ENCODE assay signal across 15 cellular contexts in the genomic region with DNA sequence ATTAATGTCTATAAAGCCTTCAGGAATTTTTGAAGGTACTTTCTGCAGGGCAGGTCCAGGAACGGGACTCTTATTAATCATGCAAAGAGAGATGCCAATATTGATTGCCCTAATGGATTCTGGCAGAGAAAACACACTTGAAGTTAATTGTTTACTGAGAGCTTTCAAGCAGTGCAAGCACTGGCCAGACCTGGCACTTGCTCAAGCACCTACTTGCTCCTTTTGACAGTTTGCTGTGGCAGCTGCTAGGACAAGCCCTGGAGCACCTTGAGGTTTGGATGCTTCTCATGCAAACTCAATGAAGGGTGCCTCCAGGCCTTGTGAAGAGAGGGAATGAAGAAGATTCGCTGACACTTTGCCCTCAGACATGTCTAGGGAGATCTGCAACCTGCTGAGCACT.
DNase-seq lines count a peak whose midpoint lies in the region; ATAC-seq, FAIRE-seq and TF ChIP-seq lines count a peak whose summit lies in the region.
"Had no signal": no experiment of that assay in that cellular context is flagged by ENCODE, and none has a peak within 500 bp of the region (broad histone marks: within the 10 kb centered on the region; RNA-seq: fewer than 3 reads in every experiment).

No MANE protein-coding gene starts in this region.

- H4K8ac ChIP-seq in trophoblast cell (ENCODE audit: low read depth, low read length) = no peak overlapping the region

- no peak overlapping the region for H3K27ac Mint-ChIP-seq in activated naive CD8-positive, alpha-beta T cell treated with anti-CD3 and anti-CD28 coated beads for 36 hours
- H3K27ac Mint-ChIP-seq: CD4-positive, alpha-beta T cell had no signal

- H4K91ac ChIP-seq in trophoblast cell (ENCODE audit: low read depth, low read length) = no peak overlapping the region

- H2BK120ac ChIP-seq in trophoblast cell (ENCODE audit: insufficient read depth, low read length, poor library complexity) = no peak overlapping the region

- no peaks in the 10 kb centered on the region for H3K27me3 Mint-ChIP-seq in activated naive CD8-positive, alpha-beta T cell treated with anti-CD3 and anti-CD28 coated beads for 36 hours
- H3K27me3 Mint-ChIP-seq: CD4-positive, alpha-beta T cell had no signal

- H3K4me1 Mint-ChIP-seq in activated naive CD8-positive, alpha-beta T cell treated with anti-CD3 and anti-CD28 coated beads for 36 hours = no peaks in the 10 kb centered on the region

- 13 to 38% methylated on average over 2 of the region's 2 CpGs for WGBS in body of pancreas, 2 donors
- WGBS in trophoblast cell (ENCODE audit: extremely low coverage, insufficient coverage, insufficient read length) = no CpG with 5 or more reads among the region's 2 CpGs
- WGBS in aorta, 2 donors = 95 to 96% methylated on average over 2 of the region's 2 CpGs

- H3K4me1 ChIP-seq in body of pancreas = peaks cover 76% of the 10 kb centered on the region
- peaks cover 12 to 13% of the 10 kb centered on the region in 2 experiments for H3K4me1 ChIP-seq in trophoblast cell (ENCODE audit: control insufficient read depth in 1 of 2, insufficient read depth in 2 of 2, low read length in 2 of 2)
- H3K4me1 ChIP-seq in PC-9 (replicated peaks; ENCODE audit: insufficient read depth) = no peaks in the 10 kb centered on the region
- H3K4me1 ChIP-seq in aorta (ENCODE audit: control insufficient read depth in 1 of 2, insufficient read depth in 2 of 2, low read length in 2 of 2) = peaks cover 3 to 4% of the 10 kb centered on the region in 2 donors

- BruUV-seq in PC-9 (replicated peaks; lab: Mats Ljungman, UMichigan) = no TSS peak

- intact Hi-C loops in body of pancreas (cut with DNase I) = no loop called here
- intact Hi-C loops in PC-9 (cut with micrococcal nuclease; ENCODE audit: unreplicated experiment) = no loop called here
- intact Hi-C loops in aorta (cut with DNase I) = no loop called here

- no peaks in the 10 kb centered on the region for H4K20me1 ChIP-seq in PC-9 (ENCODE audit: insufficient read depth)

- no peak for DNase-seq in GM12891 (ENCODE audit: insufficient read length, low spot score)
- peak; percentile 63 for DNase-seq in NCI-H1092 treated with DMSO at 0.1 percent for 48 hours (lab: John Stamatoyannopoulos, UW)
- peak; percentile 66 to 88 (median 78) for DNase-seq in body of pancreas
- peak; percentile 38 to 59 for DNase-seq in trophoblast cell
- no peak for DNase-seq in PC-9
- DNase-seq in activated naive CD8-positive, alpha-beta T cell treated with anti-CD3 and anti-CD28 coated beads for 36 hours = no peak
- DNase-seq in aorta = no peak
- DNase-seq: activated CD4-positive, alpha-beta T cell treated with anti-CD3 and anti-CD28 coated beads, Interleukin-2, amount 50 U/mL, for 1 hour; activated effector memory CD4-positive, alpha-beta T cell treated with anti-CD3 and anti-CD28 coated beads, Interleukin-2, amount 50 U/mL, for 16 hours; CD4-positive, alpha-beta T cell; left colon; NCI-H2171; substantia nigra had no signal

- no peak overlapping the region for H2AK5ac ChIP-seq in trophoblast cell (ENCODE audit: low read length)

- no peak overlapping the region for H3K14ac ChIP-seq in trophoblast cell (ENCODE audit: low read length)

- TF ChIP-seq CTCF in body of pancreas (IDR thresholded peaks at IDR 0.05) (no peak), PC-9 (conservative IDR thresholded peaks at IDR 0.05) (no peak)

- no peaks in the 10 kb centered on the region for H3K9me3 Mint-ChIP-seq in activated naive CD8-positive, alpha-beta T cell treated with anti-CD3 and anti-CD28 coated beads for 36 hours
- H3K9me3 Mint-ChIP-seq: CD4-positive, alpha-beta T cell had no signal

- H3K79me1 ChIP-seq in trophoblast cell (ENCODE audit: low read length) = peaks cover 4% of the 10 kb centered on the region

- H3K18ac ChIP-seq in trophoblast cell (ENCODE audit: low read length) = no peak overlapping the region

- H3K27me3 ChIP-seq in body of pancreas (no peaks in the 10 kb centered on the region), trophoblast cell (ENCODE audit: insufficient read depth, low read length) (no peaks in the 10 kb centered on the region), PC-9 (ENCODE audit: insufficient read depth, low read depth) (no peaks in the 10 kb centered on the region), aorta (ENCODE audit: control insufficient read depth in 1 of 2, insufficient read depth in 2 of 2, low read length in 1 of 2) (peaks cover 0 to 1% of the 10 kb centered on the region in 2 donors)

- POLR2A ChIA-PET in PC-9 (lab: Charles Lee; ENCODE audit: unreplicated experiment) = interaction anchor here (0.5 to 0.7 kb wide), 2 partner anchors 102 to 506 kb away, joined by 3 to 5 read pairs; no protein-coding TSS in a partner anchor

- no peaks in the 10 kb centered on the region for H3K36me3 Mint-ChIP-seq in activated naive CD8-positive, alpha-beta T cell treated with anti-CD3 and anti-CD28 coated beads for 36 hours

- H3K4me3 ChIP-seq in body of pancreas (no peak overlapping the region), trophoblast cell (ENCODE audit: low read depth, low read length) (no peak overlapping the region), PC-9 (no peak overlapping the region), aorta (ENCODE audit: low read length in 2 of 2) (no peak overlapping the region)

- H3K36me3 ChIP-seq in body of pancreas (replicated peaks in 1 of 2; ENCODE audit: insufficient read depth in 1 of 2, low read depth in 2 of 2) = no peaks in the 10 kb centered on the region
- no peaks in the 10 kb centered on the region for H3K36me3 ChIP-seq in trophoblast cell (ENCODE audit: control insufficient read depth in 1 of 2, insufficient read depth in 2 of 2, low read length in 2 of 2)
- no peaks in the 10 kb centered on the region for H3K36me3 ChIP-seq in PC-9 (ENCODE audit: low read depth)
- H3K36me3 ChIP-seq in aorta (ENCODE audit: control insufficient read depth in 1 of 2, insufficient read depth in 2 of 2, low read length in 1 of 2) = no peaks in the 10 kb centered on the region

- no peak overlapping the region for H2AFZ ChIP-seq in trophoblast cell (ENCODE audit: insufficient read depth, low read length, poor library complexity)
- no peak overlapping the region for H2AFZ ChIP-seq in PC-9

- H3K9ac ChIP-seq in trophoblast cell (ENCODE audit: low read length) = no peak overlapping the region

- TF ChIP-seq POLR2A in GM12891 (IDR thresholded peaks at IDR 0.05; ENCODE audit: low read depth, low read length) = no peak
- TF ChIP-seq POLR2A in body of pancreas (IDR thresholded peaks at IDR 0.05) = no peak

- H2BK12ac ChIP-seq in trophoblast cell (ENCODE audit: low read length) = no peak overlapping the region

- no peak overlapping the region for H3K23ac ChIP-seq in trophoblast cell (ENCODE audit: low read length)

- H3K4ac ChIP-seq in trophoblast cell (ENCODE audit: low read depth, low read length) = no peak overlapping the region

- no peak overlapping the region for H4K12ac ChIP-seq in trophoblast cell (ENCODE audit: low read depth, low read length)

- H3K4me2 ChIP-seq in trophoblast cell (ENCODE audit: low read length) (no peak overlapping the region), PC-9 (no peak overlapping the region)

- H3K79me2 ChIP-seq in trophoblast cell (ENCODE audit: control insufficient read depth, insufficient read depth, low read length, poor library complexity) (no peaks in the 10 kb centered on the region), PC-9 (ENCODE audit: low read depth) (no peaks in the 10 kb centered on the region)

- no peaks in the 10 kb centered on the region for H3K9me3 ChIP-seq in body of pancreas
- no peaks in the 10 kb centered on the region for H3K9me3 ChIP-seq in trophoblast cell (ENCODE audit: insufficient read depth, low read depth, low read length)
- H3K9me3 ChIP-seq in PC-9 (ENCODE audit: insufficient read depth, low read depth) = no peaks in the 10 kb centered on the region
- H3K9me3 ChIP-seq in aorta (ENCODE audit: control insufficient read depth, low read length) = no peaks in the 10 kb centered on the region

- H3F3A ChIP-seq in PC-9 (ENCODE audit: insufficient read depth, low read depth) = no peaks in the 10 kb centered on the region

- H2BK5ac ChIP-seq in trophoblast cell (ENCODE audit: low read depth, low read length, poor library complexity) = no peak overlapping the region

- ATAC-seq in body of pancreas = peak; percentile 69
- no peak for ATAC-seq in aorta (ENCODE audit: low FRiP score)
- ATAC-seq in HG03565 (IDR thresholded peaks at IDR 0.05; ENCODE audit: unreplicated experiment) = no peak
- ATAC-seq: left colon, Panc1 had no signal

- H3K4me3 Mint-ChIP-seq in activated naive CD8-positive, alpha-beta T cell treated with anti-CD3 and anti-CD28 coated beads for 36 hours = no peak overlapping the region
- H3K4me3 Mint-ChIP-seq: CD4-positive, alpha-beta T cell had no signal

- CTCF ChIA-PET in PC-9 (lab: Charles Lee) = no interaction called here

- FAIRE-seq in GM12891 (lab: Jason Lieb, UNC) = peak; percentile 69

- H3K27ac ChIP-seq in body of pancreas = peak overlapping the region in 3 of 4 donors; percentile 20 to 62 (median 54)
- H3K27ac ChIP-seq in trophoblast cell (ENCODE audit: low read depth, low read length) = no peak overlapping the region
- H3K27ac ChIP-seq in PC-9 = no peak overlapping the region
- H3K27ac ChIP-seq in aorta (ENCODE audit: low read depth in 1 of 2, low read length in 2 of 2) = no peak overlapping the region

- no peaks in the 10 kb centered on the region for H3K9me2 ChIP-seq in PC-9 (ENCODE audit: insufficient read depth)

TF ChIP-seq in GM12891, 5 proteins besides CTCF, POLR2A, EP300 and RAD21:
- TF ChIP-seq PAX5 (IDR thresholded peaks at IDR 0.05; ENCODE audit: insufficient read depth, low read length, severe bottlenecking) = no peak
- TF ChIP-seq POU2F2 (IDR thresholded peaks at IDR 0.05; ENCODE audit: low read depth, low read length) = no peak
- no peak for TF ChIP-seq TAF1 (IDR thresholded peaks at IDR 0.05; ENCODE audit: low read depth, low read length)
- no peak for TF ChIP-seq POLR2AphosphoS5 (IDR thresholded peaks at IDR 0.05; ENCODE audit: low read depth, low read length)

Comparison
In these comparisons a context has a peak if more than half of its experiments do, and no peak if none do; other contexts are left out.
1. DNase-seq: peak in NCI-H1092 treated with DMSO at 0.1 percent for 48 hours (single experiment), body of pancreas (4 of 4) and trophoblast cell (2 of 2); none in GM12891 (single experiment), PC-9 (0 of 2), activated naive CD8-positive, alpha-beta T cell treated with anti-CD3 and anti-CD28 coated beads for 36 hours (single experiment) and aorta (0 of 2).
2. H3K27ac ChIP-seq: peak in body of pancreas (3 of 4); none in trophoblast cell (single experiment), PC-9 (single experiment) and aorta (0 of 2).